8 cellular contexts compared by ENCODE assay signal in the genomic region with DNA sequence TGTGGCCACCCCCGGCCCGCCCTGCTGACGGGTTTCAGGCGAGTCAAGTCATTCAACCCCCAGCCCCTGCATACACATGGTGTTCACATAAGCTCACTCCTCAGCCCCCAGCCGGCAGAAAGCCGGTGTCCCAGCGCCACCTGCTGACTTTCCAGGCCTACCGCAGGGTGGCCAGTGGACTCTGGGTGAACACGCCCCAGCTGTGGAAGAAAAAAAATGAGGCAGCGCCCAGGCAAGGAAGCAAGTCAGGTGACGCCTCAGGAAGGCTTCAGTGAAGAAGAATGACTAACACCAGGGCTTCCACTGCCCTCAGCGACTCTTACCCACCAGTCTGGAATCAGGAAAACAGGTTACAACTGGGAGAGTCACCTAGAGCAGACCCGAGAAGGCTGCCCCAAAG. TPM values are rescaled to one million over a fixed set of nuclear protein-coding genes. Genes with fewer than 3 reads are reported as not detected.
A peak's percentile ranks its signal among the peaks of the same experiment; 100 is the strongest.
DNase-seq lines count a peak whose midpoint lies in the region; ATAC-seq, FAIRE-seq and TF ChIP-seq lines count a peak whose summit lies in the region.

No MANE protein-coding gene starts in this region.

- intact Hi-C loops in CD4-positive, alpha-beta memory T cell (cut with micrococcal nuclease): no loop called here
- intact Hi-C loops in Panc1 (cut with micrococcal nuclease; ENCODE audit: unreplicated experiment): no loop called here

- ATAC-seq in Panc1 (peak; percentile 79), GM19395 (IDR thresholded peaks at IDR 0.05; ENCODE audit: unreplicated experiment) (no peak)

- peaks cover 5% of the 10 kb centered on the region for H3K4me1 ChIP-seq in CD4-positive, alpha-beta memory T cell (ENCODE audit: insufficient read depth, low read length)
- H3K4me1 ChIP-seq in HEK293 (ENCODE audit: control insufficient read depth, insufficient read depth, low read length) (no peaks in the 10 kb centered on the region), Panc1 (ENCODE audit: control insufficient read depth, insufficient read depth, low read length) (no peaks in the 10 kb centered on the region), small intestine (ENCODE audit: control insufficient read depth in 2 of 2, insufficient read depth in 1 of 2, low read depth in 1 of 2, low read length in 1 of 2) (no peaks in the 10 kb centered on the region)

- no peaks in the 10 kb centered on the region for H3K9me3 Mint-ChIP-seq in CD4-positive, alpha-beta memory T cell

- in situ Hi-C loops in Panc1 (cut with HindIII; ENCODE audit: low pct_unique_long_range_greater_than_20kb, low sequenced_read_pairs) (no loop called here), astrocyte of the cerebellum (cut with HindIII; ENCODE audit: low sequenced_read_pairs) (no loop called here)

- peaks cover 7 to 24% of the 10 kb centered on the region in 2 donors for H3K36me3 Mint-ChIP-seq in CD4-positive, alpha-beta memory T cell

- H3K27ac ChIP-seq in CD4-positive, alpha-beta memory T cell (ENCODE audit: low read depth, low read length): no peak overlapping the region
- no peak overlapping the region for H3K27ac ChIP-seq in HEK293 (ENCODE audit: extremely low read depth, low read depth, low read length)
- H3K27ac ChIP-seq in Panc1 (ENCODE audit: low read length): no peak overlapping the region
- H3K27ac ChIP-seq in small intestine (ENCODE audit: low read depth in 1 of 2, low read length in 1 of 2): peak overlapping the region; percentile 42 to 85

- POLR2A ChIA-PET in CD4-positive, alpha-beta memory T cell (lab: Charles Lee; ENCODE audit: partially characterized antibody): no interaction called here
- POLR2A ChIA-PET in HEK293 (lab: Yijun Ruan, JAX) (interaction anchor here (0.5 to 2.1 kb wide), 9 partner anchors 9 to 890 kb away, joined by 3 to 6 read pairs (median 4); a partner anchor contains a TSS), Panc1 (lab: Charles Lee) (no interaction called here)

- FAIRE-seq in small intestine (lab: Jason Lieb, UNC): no peak

- peak in 4 of 5 donors; percentile 29 to 56 (median 34) for DNase-seq in CD4-positive, alpha-beta memory T cell
- DNase-seq in Panc1 (ENCODE audit: low read depth, low spot score) (no peak), astrocyte of the cerebellum (ENCODE audit: low read depth) (peak; percentile 45), hypothalamus (lab: John Stamatoyannopoulos, UW) (peak in 42 of 51 donors; percentile 3 to 74 (median 41)), small intestine (peak; percentile 90), NCI-H1092 treated with DMSO at 0.1 percent for 48 hours (lab: John Stamatoyannopoulos, UW) (no peak)

- peaks cover 2 to 9% (median 7%) of the 10 kb centered on the region in 4 donors for H3K4me1 Mint-ChIP-seq in CD4-positive, alpha-beta memory T cell

- no peak overlapping the region for H3K4me3 ChIP-seq in CD4-positive, alpha-beta memory T cell (ENCODE audit: low read length in 2 of 2)
- no peak overlapping the region for H3K4me3 ChIP-seq in HEK293 (ENCODE audit: low read depth, low read length)
- H3K4me3 ChIP-seq in Panc1 (ENCODE audit: low read depth in 2 of 2, low read length in 2 of 2): no peak overlapping the region
- no peak overlapping the region for H3K4me3 ChIP-seq in astrocyte of the cerebellum (ENCODE audit: low read depth, low read length)
- H3K4me3 ChIP-seq in small intestine (ENCODE audit: low read depth in 1 of 2, low read length in 2 of 2): no peak overlapping the region

- TF ChIP-seq CTCF in HEK293 (tag by site-specific recombination; IDR thresholded peaks at IDR 0.05): peak; percentile 85
- peak; percentile 79 for TF ChIP-seq CTCF in Panc1 (IDR thresholded peaks at IDR 0.05)
- TF ChIP-seq CTCF in astrocyte of the cerebellum (IDR thresholded peaks at IDR 0.05; ENCODE audit: low read depth, low read length, missing control alignments): peak; percentile 64

- no peaks in the 10 kb centered on the region for H3K27me3 Mint-ChIP-seq in CD4-positive, alpha-beta memory T cell

- H3K27ac Mint-ChIP-seq in CD4-positive, alpha-beta memory T cell: peak overlapping the region in 2 of 7 donors; percentile 10 to 13

- no peaks in the 10 kb centered on the region for H3K9me3 ChIP-seq in CD4-positive, alpha-beta memory T cell (ENCODE audit: control insufficient read depth in 1 of 2, low read length in 2 of 2)
- H3K9me3 ChIP-seq in HEK293 (ENCODE audit: control insufficient read depth, insufficient read depth, low read depth, low read length) (no peaks in the 10 kb centered on the region), Panc1 (ENCODE audit: control insufficient read depth, insufficient read depth, low read depth, low read length) (no peaks in the 10 kb centered on the region), small intestine (ENCODE audit: control insufficient read depth, low read depth) (no peaks in the 10 kb centered on the region)

- CTCF ChIA-PET in CD4-positive, alpha-beta memory T cell (lab: Charles Lee; ENCODE audit: partially characterized antibody): interaction anchor here (1.4 to 1.7 kb wide), 2 partner anchors 8 to 22 kb away, joined by 3 to 5 read pairs; no protein-coding TSS in a partner anchor
- CTCF ChIA-PET in HEK293 (lab: Yijun Ruan, JAX) (interaction anchor here (0.6 to 3.6 kb wide), 36 partner anchors 9 to 767 kb away, joined by 3 to 23 read pairs (median 4); a partner anchor contains a TSS), Panc1 (lab: Charles Lee) (interaction anchor here (0.6 to 1.4 kb wide), 5 partner anchors 8 to 77 kb away, joined by 3 to 7 read pairs (median 3); no protein-coding TSS in a partner anchor)

- no peaks in the 10 kb centered on the region for H3K36me3 ChIP-seq in CD4-positive, alpha-beta memory T cell (ENCODE audit: insufficient read depth, low read length)
- H3K36me3 ChIP-seq in HEK293 (ENCODE audit: control insufficient read depth in 2 of 2, insufficient read depth in 1 of 2, low read length in 2 of 2) (peaks cover 4 to 72% of the 10 kb centered on the region in 2 experiments; a peak in 2 of 3 replicates), Panc1 (ENCODE audit: control insufficient read depth, insufficient read depth, low read length) (no peaks in the 10 kb centered on the region), small intestine (ENCODE audit: control insufficient read depth in 2 of 2, insufficient read depth in 2 of 2, low read length in 2 of 2) (peaks cover 0 to 6% of the 10 kb centered on the region in 2 donors)

- BruUV-seq in Panc1 (replicated peaks; lab: Mats Ljungman, UMichigan): no TSS peak

- no peak overlapping the region for H3K4me3 Mint-ChIP-seq in CD4-positive, alpha-beta memory T cell

- no peaks in the 10 kb centered on the region for H3K27me3 ChIP-seq in CD4-positive, alpha-beta memory T cell (ENCODE audit: insufficient read depth, low read length)
- H3K27me3 ChIP-seq in Panc1 (ENCODE audit: control insufficient read depth, insufficient read depth, low read length): no peaks in the 10 kb centered on the region
- H3K27me3 ChIP-seq in small intestine (ENCODE audit: control insufficient read depth in 2 of 2, insufficient read depth in 2 of 2, low read length in 2 of 2): no peaks in the 10 kb centered on the region

- 12 to 30% (median 24%) methylated on average over 12 to 13 of the region's 13 CpGs for whole genome bisulfite sequencing in small intestine, 3 donors

TF ChIP-seq in HEK293, 187 proteins besides CTCF, POLR2A, EP300 and RAD21 (continues in another document):
- TF ChIP-seq ZFHX2 (tag by site-specific recombination; conservative IDR thresholded peaks at IDR 0.05): 0 out of 2 replicates have a peak, but pooled peaks have one; percentile 21
- TF ChIP-seq OVOL3 (tag by site-specific recombination; IDR thresholded peaks at IDR 0.05): no peak
- TF ChIP-seq, protein P1, sequence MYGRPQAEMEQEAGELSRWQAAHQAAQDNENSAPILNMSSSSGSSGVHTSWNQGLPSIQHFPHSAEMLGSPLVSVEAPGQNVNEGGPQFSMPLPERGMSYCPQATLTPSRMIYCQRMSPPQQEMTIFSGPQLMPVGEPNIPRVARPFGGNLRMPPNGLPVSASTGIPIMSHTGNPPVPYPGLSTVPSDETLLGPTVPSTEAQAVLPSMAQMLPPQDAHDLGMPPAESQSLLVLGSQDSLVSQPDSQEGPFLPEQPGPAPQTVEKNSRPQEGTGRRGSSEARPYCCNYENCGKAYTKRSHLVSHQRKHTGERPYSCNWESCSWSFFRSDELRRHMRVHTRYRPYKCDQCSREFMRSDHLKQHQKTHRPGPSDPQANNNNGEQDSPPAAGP (tag by site-specific recombination; IDR thresholded peaks at IDR 0.05): peak; percentile 54; the same call in 1 of the 2 replicates
- peak; percentile 33; the same call in 1 of the 2 replicates for TF ChIP-seq KLF9 (tag by site-specific recombination; IDR thresholded peaks at IDR 0.05; ENCODE audit: low read depth)
- peak; percentile 21; the same call in 1 of the 2 replicates for TF ChIP-seq ZBTB17 (tag by site-specific recombination; IDR thresholded peaks at IDR 0.05)
- 0 out of 2 replicates have a peak, but pooled peaks have one; percentile 30 for TF ChIP-seq KLF8 (tag by site-specific recombination; IDR thresholded peaks at IDR 0.05)
- peak; percentile 53; the same call in 1 of the 2 replicates for TF ChIP-seq KLF1 (tag by site-specific recombination; IDR thresholded peaks at IDR 0.05)

RNA-seq across cellular contexts. Expression of a gene that starts 15.8 kb away (rescaled TPM):
- 100 to 1,000 TPM; 126 to 128 TPM for total RNA-seq in CD4-positive, alpha-beta memory T cell
- polyA plus RNA-seq in CD4-positive, alpha-beta memory T cell: 100 to 1,000 TPM; 306 to 510 TPM
- 432 TPM for total RNA-seq in Panc1 (2021; ENCODE audit: unreplicated experiment)
- 455 TPM for polyA plus RNA-seq in Panc1 (2012; ENCODE audit: insufficient read length)
- 100 to 1,000 TPM in 1 of 3 donors, 10 to 100 TPM in 2; 68.4 to 243 (median 81.0) TPM for polyA plus RNA-seq in small intestine

RNA-seq across cellular contexts. Expression of a gene that starts 16.2 kb away (rescaled TPM):
- total RNA-seq in CD4-positive, alpha-beta memory T cell: 1 to 10 TPM; 6.7 to 6.8 TPM
- 1 to 10 TPM; 1.7 to 3.0 TPM for polyA plus RNA-seq in CD4-positive, alpha-beta memory T cell
- 86.6 TPM for total RNA-seq in Panc1 (2021; ENCODE audit: unreplicated experiment)
- 81.6 TPM for polyA plus RNA-seq in Panc1 (2012; ENCODE audit: insufficient read length)
- polyA plus RNA-seq in small intestine: 10 to 100 TPM; 10.1 to 37.3 (median 26.5) TPM

RNA-seq across cellular contexts. Expression of a gene that starts 20.7 kb away (rescaled TPM):
- 1 to 10 TPM in 1 of 2 experiments, under 1 TPM in 1; 0.84 to 1.4 TPM for total RNA-seq in CD4-positive, alpha-beta memory T cell
- polyA plus RNA-seq in CD4-positive, alpha-beta memory T cell: under 1 TPM; 0.11 to 0.21 TPM
- total RNA-seq in Panc1 (2021; ENCODE audit: unreplicated experiment): 125 TPM
- polyA plus RNA-seq in Panc1 (2012; ENCODE audit: insufficient read length): 165 TPM
- 10 to 100 TPM; 34.0 to 74.9 (median 43.5) TPM for polyA plus RNA-seq in small intestine

RNA-seq across cellular contexts. Expression of a gene that starts 34.8 kb away (rescaled TPM):
- not detected for total RNA-seq in CD4-positive, alpha-beta memory T cell
- not detected for polyA plus RNA-seq in CD4-positive, alpha-beta memory T cell
- total RNA-seq in Panc1 (2021; ENCODE audit: unreplicated experiment): 2.3 TPM
- 2.2 TPM for polyA plus RNA-seq in Panc1 (2012; ENCODE audit: insufficient read length)
- polyA plus RNA-seq in small intestine: 1 to 10 TPM in 2 of 3 donors, not detected in 1; 1.1 to 1.4 TPM

RNA-seq across cellular contexts. Expression of a gene that starts 55.6 kb away (rescaled TPM):
- not detected for total RNA-seq in CD4-positive, alpha-beta memory T cell
- polyA plus RNA-seq in CD4-positive, alpha-beta memory T cell: not detected
- total RNA-seq in Panc1 (2021; ENCODE audit: unreplicated experiment): 14.3 TPM
- 23.9 TPM for polyA plus RNA-seq in Panc1 (2012; ENCODE audit: insufficient read length)
- polyA plus RNA-seq in small intestine: 1 to 10 TPM in 1 of 3 donors, under 1 TPM in 1, not detected in 1; 0.54 to 1.6 TPM

Comparison
In these comparisons a context has a peak if more than half of its experiments do, and no peak if none do; other contexts are left out.
1. DNase-seq: peak in CD4-positive, alpha-beta memory T cell (4 of 5), astrocyte of the cerebellum (single experiment), hypothalamus (42 of 51) and small intestine (single experiment); none in Panc1 (single experiment) and NCI-H1092 treated with DMSO at 0.1 percent for 48 hours (single experiment).
2. H3K27ac ChIP-seq: peak in small intestine (2 of 2); none in CD4-positive, alpha-beta memory T cell (single experiment), HEK293 (single experiment) and Panc1 (single experiment).
3. RNA of a gene that starts 16.2 kb away (total RNA-seq): 86.6 TPM in Panc1 (single experiment); 6.7 to 6.8 TPM in CD4-positive, alpha-beta memory T cell; every median in the first group is over 10 times any median in the second.
4. RNA of a gene that starts 20.7 kb away (total RNA-seq): 125 TPM in Panc1 (single experiment); 0.84 to 1.4 TPM in CD4-positive, alpha-beta memory T cell; every median in the first group is over 10 times any median in the second.
5. Peak in every context shown above with its lines, with median percentiles within 50 percentile points of each other: CTCF ChIP-seq.